ENCODE assay signal across 8 cellular contexts in the genomic region with DNA sequence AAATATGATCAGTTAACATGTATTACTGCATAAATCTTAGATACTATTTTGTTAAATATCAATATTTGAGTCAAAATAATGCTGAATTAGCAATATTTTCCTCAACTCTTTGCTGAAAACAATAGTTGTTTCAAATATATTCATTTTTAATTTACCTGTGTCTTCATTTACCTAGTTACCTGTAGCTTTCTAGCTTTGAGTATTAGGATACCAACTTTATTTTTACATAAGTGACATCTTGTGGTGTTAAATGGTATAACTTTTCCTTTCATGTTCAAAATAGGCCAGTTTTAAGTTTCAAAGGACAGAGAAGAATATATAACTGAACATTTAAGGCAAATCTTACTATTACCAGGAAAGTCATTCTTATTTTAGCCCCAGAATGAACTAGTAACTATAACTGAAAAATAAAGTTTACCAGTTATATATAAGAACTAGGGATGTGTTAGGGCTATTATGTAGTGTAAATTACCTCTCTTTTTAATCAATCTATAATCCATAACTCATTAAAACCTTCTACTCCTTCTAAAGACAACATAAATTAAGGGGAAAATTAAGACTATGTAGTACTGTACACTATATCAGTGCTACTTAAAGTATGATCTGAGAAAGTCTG. TPM values are rescaled to one million over a fixed set of nuclear protein-coding genes. Genes with fewer than 3 reads are reported as not detected.
DNase-seq lines count a peak whose midpoint lies in the region; ATAC-seq and TF ChIP-seq lines count a peak whose summit lies in the region.

No MANE protein-coding gene starts in this region.

- peaks cover 42% of the 10 kb centered on the region for H4K20me1 ChIP-seq in neural progenitor cell (ENCODE audit: low read depth)

- POLR2A ChIA-PET in GM10248 (lab: Yijun Ruan, JAX) = no interaction called here

- peaks cover 2% of the 10 kb centered on the region for H3K9me3 Mint-ChIP-seq in neural progenitor cell

- H3K4me2 ChIP-seq in neural progenitor cell = no peak overlapping the region

- peaks cover 43% of the 10 kb centered on the region for H3K4me1 ChIP-seq in neural progenitor cell

- H3K27ac Mint-ChIP-seq in neural progenitor cell = no peak overlapping the region

- peak; percentile 21 for DNase-seq in GM10248 (ENCODE audit: extremely low spot score)
- DNase-seq in M059J (ENCODE audit: low read depth) = peak; percentile 10
- DNase-seq in cerebellar cortex (ENCODE audit: low spot score) = peak; percentile 35
- DNase-seq in neural progenitor cell (ENCODE audit: low spot score) = no peak
- DNase-seq in substantia nigra (lab: John Stamatoyannopoulos, UW) = no peak
- no peak for DNase-seq in activated gamma-delta T cell (lab: John Stamatoyannopoulos, UW)

- H3K27me3 Mint-ChIP-seq in neural progenitor cell (ENCODE audit: insufficient read depth, low read depth) = peaks cover 2% of the 10 kb centered on the region

- H3K9ac ChIP-seq in neural progenitor cell = no peak overlapping the region

- H3K27ac ChIP-seq in neural progenitor cell (no peak overlapping the region), substantia nigra (ENCODE audit: low read depth, low read length, poor library complexity, severe bottlenecking) (no peak overlapping the region)

- no peaks in the 10 kb centered on the region for H3K27me3 ChIP-seq in neural progenitor cell

- no peak overlapping the region for H3K4me3 Mint-ChIP-seq in neural progenitor cell

- ATAC-seq in HG02870 (IDR thresholded peaks at IDR 0.05; ENCODE audit: unreplicated experiment) (no peak), GM18870 (IDR thresholded peaks at IDR 0.05; ENCODE audit: unreplicated experiment) (no peak)

- TF ChIP-seq CTCF in GM10248 (IDR thresholded peaks at IDR 0.05; ENCODE audit: control extremely low read depth, extremely low read depth, low read depth, missing control alignments) = peak; percentile 27
- TF ChIP-seq CTCF in neural progenitor cell (IDR thresholded peaks at IDR 0.05) = peak; percentile 53

- H3K4me1 Mint-ChIP-seq in neural progenitor cell = peaks cover 11% of the 10 kb centered on the region

- peaks cover 7% of the 10 kb centered on the region for H3K36me3 ChIP-seq in neural progenitor cell

- no peak overlapping the region for H3K4me3 ChIP-seq in neural progenitor cell

- H3F3A ChIP-seq in neural progenitor cell (ENCODE audit: low read depth) = peaks cover 42% of the 10 kb centered on the region

- H2AFZ ChIP-seq in neural progenitor cell (replicated peaks) = no peak overlapping the region

- CTCF ChIA-PET in GM10248 (lab: Yijun Ruan, JAX) = interaction anchor here (0.7 to 2.4 kb wide), 8 partner anchors 8 to 494 kb away, joined by 3 to 10 read pairs (median 4); no protein-coding TSS in a partner anchor

- peaks cover 22% of the 10 kb centered on the region for H3K36me3 Mint-ChIP-seq in neural progenitor cell

- peaks cover 71% of the 10 kb centered on the region for H3K79me2 ChIP-seq in neural progenitor cell (ENCODE audit: low read depth)

- no peaks in the 10 kb centered on the region for H3K9me3 ChIP-seq in neural progenitor cell (ENCODE audit: low read depth)

RNA-seq across cellular contexts. Expression of a gene that starts 25.3 kb away (rescaled TPM):
- total RNA-seq in M059J (2014; rRNA removed; shearing (Covaris generic)) = 50.2 and 54.3 TPM in 2 replicates
- total RNA-seq in neural progenitor cell (ENCODE audit: low replicate concordance) = 63.7 and 105 TPM in 2 replicates

Comparison
In these comparisons a context has a peak if more than half of its experiments do, and no peak if none do; other contexts are left out.
1. DNase-seq: peak in GM10248 (single experiment), M059J (single experiment) and cerebellar cortex (single experiment); none in neural progenitor cell (single experiment), substantia nigra (0 of 49) and activated gamma-delta T cell (single experiment).